In genomic region chr6:15089569-15090144, GRCh38 we compare ENCODE assay signal across 16 cellular contexts.
A peak's percentile ranks its signal among the peaks of the same experiment; 100 is the strongest.
DNase-seq lines count a peak whose midpoint lies in the region; ATAC-seq, FAIRE-seq and TF ChIP-seq lines count a peak whose summit lies in the region.
"Had no signal": no experiment of that assay in that cellular context is flagged by ENCODE, and none has a peak within 500 bp of the region (broad histone marks: within the 10 kb centered on the region; RNA-seq: fewer than 3 reads in every experiment).

No MANE protein-coding gene starts in this region.

- no peak overlapping the region for H3K4me3 Mint-ChIP-seq in stimulated activated effector memory CD8-positive, alpha-beta T cell treated with anti-CD3 and anti-CD28 coated beads, Interleukin-12 subunit alpha, Interleukin-12 subunit beta, amount 100 ng/mL, for 72 hours
- H3K4me3 Mint-ChIP-seq: activated T-cell treated with anti-CD3 and anti-CD28 coated beads, Interleukin-2, amount 50 U/mL, for 24 hours had no signal

- peak; percentile 93 for ATAC-seq in esophagus mucosa
- no peak for ATAC-seq in stimulated activated effector memory CD8-positive, alpha-beta T cell treated with anti-CD3 and anti-CD28 coated beads, Interleukin-12 subunit alpha, Interleukin-12 subunit beta, amount 100 ng/mL, for 72 hours

- no peaks in the 10 kb centered on the region for H3K36me3 ChIP-seq in small intestine (ENCODE audit: control insufficient read depth in 2 of 2, insufficient read depth in 2 of 2, low read length in 2 of 2)
- H3K36me3 ChIP-seq: Peyer's patch, sigmoid colon had no signal

- CTCF ChIA-PET in RWPE1 (lab: Yijun Ruan, JAX): no interaction called here

- H3K9me3 ChIP-seq in small intestine (ENCODE audit: control insufficient read depth, low read depth): no peaks in the 10 kb centered on the region
- H3K9me3 ChIP-seq: Peyer's patch, sigmoid colon had no signal

- peak; percentile 31 for DNase-seq in NCI-H82 (lab: John Stamatoyannopoulos, UW)
- DNase-seq in NCI-H82 treated with DMSO at 0.1 percent for 48 hours (lab: John Stamatoyannopoulos, UW; ENCODE audit: unreplicated experiment): no peak
- DNase-seq in NCI-H69 (lab: John Stamatoyannopoulos, UW): peak; percentile 85
- DNase-seq in small intestine: peak; percentile 55
- DNase-seq in RWPE1 (ENCODE audit: low spot score): no peak
- no peak for DNase-seq in NCI-H226
- no peak for DNase-seq in stimulated activated effector memory CD8-positive, alpha-beta T cell treated with anti-CD3 and anti-CD28 coated beads, Interleukin-12 subunit alpha, Interleukin-12 subunit beta, amount 100 ng/mL, for 72 hours (ENCODE audit: low spot score in 2 of 2)
- DNase-seq: activated CD4-positive, CD25-positive, alpha-beta regulatory T cell; activated T-cell treated with anti-CD3 and anti-CD28 coated beads, Interleukin-2, amount 50 U/mL, for 24 hours; DND-41; GOT3; NCI-H2029; Peyer's patch; sigmoid colon had no signal

- H3K4me3 ChIP-seq in small intestine (ENCODE audit: low read depth in 1 of 2, low read length in 2 of 2): no peak overlapping the region
- H3K4me3 ChIP-seq: Peyer's patch, sigmoid colon had no signal

- H3K36me3 Mint-ChIP-seq in stimulated activated effector memory CD8-positive, alpha-beta T cell treated with anti-CD3 and anti-CD28 coated beads, Interleukin-12 subunit alpha, Interleukin-12 subunit beta, amount 100 ng/mL, for 72 hours: no peaks in the 10 kb centered on the region

- no peak overlapping the region for H3K27ac Mint-ChIP-seq in stimulated activated effector memory CD8-positive, alpha-beta T cell treated with anti-CD3 and anti-CD28 coated beads, Interleukin-12 subunit alpha, Interleukin-12 subunit beta, amount 100 ng/mL, for 72 hours
- H3K27ac Mint-ChIP-seq: activated T-cell treated with anti-CD3 and anti-CD28 coated beads, Interleukin-2, amount 50 U/mL, for 24 hours had no signal

- H3K9me3 Mint-ChIP-seq in stimulated activated effector memory CD8-positive, alpha-beta T cell treated with anti-CD3 and anti-CD28 coated beads, Interleukin-12 subunit alpha, Interleukin-12 subunit beta, amount 100 ng/mL, for 72 hours: no peaks in the 10 kb centered on the region
- H3K9me3 Mint-ChIP-seq: activated T-cell treated with anti-CD3 and anti-CD28 coated beads, Interleukin-2, amount 50 U/mL, for 24 hours had no signal

- no peak for TF ChIP-seq CTCF in RWPE1 (conservative IDR thresholded peaks at IDR 0.05; ENCODE audit: low read depth)

- H3K27ac ChIP-seq in small intestine (ENCODE audit: low read depth in 1 of 2, low read length in 1 of 2) (peak overlapping the region in 1 of 2 donors; percentile 46), RWPE1 (no peak overlapping the region)
- H3K27ac ChIP-seq: Peyer's patch, sigmoid colon had no signal

- POLR2A ChIA-PET in RWPE1 (lab: Yijun Ruan, JAX; ENCODE audit: low non-redundant PET): interaction anchor here (0.5 kb wide), 1 partner anchor 29 kb away, joined by 3 read pairs; no protein-coding TSS in a partner anchor

- no peaks in the 10 kb centered on the region for H3K4me1 Mint-ChIP-seq in stimulated activated effector memory CD8-positive, alpha-beta T cell treated with anti-CD3 and anti-CD28 coated beads, Interleukin-12 subunit alpha, Interleukin-12 subunit beta, amount 100 ng/mL, for 72 hours

- WGBS in small intestine, 3 donors: 14 to 56% (median 29%) methylated on average over 10 of the region's 10 CpGs

- no peaks in the 10 kb centered on the region for H3K27me3 ChIP-seq in small intestine (ENCODE audit: control insufficient read depth in 2 of 2, insufficient read depth in 2 of 2, low read length in 2 of 2)
- H3K27me3 ChIP-seq: Peyer's patch, sigmoid colon had no signal

- H3K4me1 ChIP-seq in small intestine (ENCODE audit: control insufficient read depth in 2 of 2, insufficient read depth in 1 of 2, low read depth in 1 of 2, low read length in 1 of 2): peaks cover 0 to 8% of the 10 kb centered on the region in 2 donors
- H3K4me1 ChIP-seq: sigmoid colon had no signal

- FAIRE-seq in small intestine (lab: Jason Lieb, UNC): no peak
- FAIRE-seq: GM12891 had no signal

Comparison
In these comparisons a context has a peak if more than half of its experiments do, and no peak if none do; other contexts are left out.
1. DNase-seq: peak in NCI-H82 (single experiment), NCI-H69 (single experiment) and small intestine (single experiment); none in NCI-H82 treated with DMSO at 0.1 percent for 48 hours (single experiment), RWPE1 (single experiment), NCI-H226 (single experiment) and stimulated activated effector memory CD8-positive, alpha-beta T cell treated with anti-CD3 and anti-CD28 coated beads, Interleukin-12 subunit alpha, Interleukin-12 subunit beta, amount 100 ng/mL, for 72 hours (0 of 2).